Comparison of ENCODE assay signal across 8 cellular contexts in the genomic region with DNA sequence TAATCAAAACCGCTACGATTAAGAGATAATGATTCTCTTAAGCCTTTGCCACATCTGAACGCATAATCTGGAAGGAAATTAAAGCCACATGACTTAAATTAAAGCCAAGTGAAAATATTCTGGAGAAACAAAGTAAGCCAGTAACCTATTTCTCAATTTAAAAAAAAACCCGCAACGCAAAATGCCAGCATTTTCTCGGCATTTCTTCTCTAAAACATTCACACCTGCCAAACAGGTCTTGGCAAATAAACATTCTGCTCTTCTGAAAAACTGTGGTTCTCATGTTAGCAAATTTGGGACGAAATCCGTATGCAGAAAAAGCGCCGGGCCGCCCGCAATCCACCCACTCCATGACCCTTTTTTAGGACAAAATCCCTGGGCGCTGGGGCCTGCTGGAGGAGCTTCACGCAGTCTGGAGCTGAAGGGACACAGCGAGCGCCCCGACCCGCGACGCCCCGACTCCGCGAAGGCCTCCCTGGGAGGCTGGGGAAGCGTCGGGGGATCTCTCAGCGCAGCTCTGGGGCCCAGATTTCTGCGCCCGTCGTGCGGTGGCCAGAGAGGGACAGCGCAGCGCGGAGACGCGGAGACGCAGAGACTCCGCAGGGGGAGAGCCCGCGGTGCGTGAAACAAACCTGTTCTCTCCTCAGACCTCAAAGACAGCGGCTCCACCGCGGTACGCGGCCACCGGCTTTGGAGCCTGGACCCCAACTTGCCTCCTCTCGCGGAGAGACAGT. TPM values are rescaled to one million over a fixed set of nuclear protein-coding genes. Genes with fewer than 3 reads are reported as not detected.
DNase-seq lines count a peak whose midpoint lies in the region; ATAC-seq and TF ChIP-seq lines count a peak whose summit lies in the region.

No MANE protein-coding gene starts in this region.

- no peak for DNase-seq in activated CD4-positive, CD25-positive, alpha-beta regulatory T cell (lab: John Stamatoyannopoulos, UW)
- no peak for DNase-seq in SK-N-MC (ENCODE audit: low read depth, low spot score)
- peak; percentile 33 for DNase-seq in fibroblast of the aortic adventitia (ENCODE audit: low read depth)
- DNase-seq in ovary: no peak
- DNase-seq in NCI-H510A treated with DMSO at 0.1 percent for 48 hours (lab: John Stamatoyannopoulos, UW): no peak
- no peak for DNase-seq in Ammon's horn (ENCODE audit: low spot score)

- peak overlapping the region; percentile 64 for H3K27ac ChIP-seq in SK-N-MC
- peak overlapping the region; percentile 78 to 88 for H3K27ac ChIP-seq in ovary

- peak; percentile 32 to 39 for ATAC-seq in activated CD4-positive, CD25-positive, alpha-beta regulatory T cell treated with anti-CD3 and anti-CD28 coated beads, Interleukin-2, amount 50 U/mL, for 24 hours
- ATAC-seq in HG02884 (IDR thresholded peaks at IDR 0.05; ENCODE audit: unreplicated experiment): peak; percentile 44

- H3K4me3 ChIP-seq in SK-N-MC (peak overlapping the region; percentile 90), fibroblast of the aortic adventitia (ENCODE audit: low read depth, low read length) (peak overlapping the region; percentile 91), ovary (peak overlapping the region; percentile 94)

- TF ChIP-seq CTCF in fibroblast of the aortic adventitia (IDR thresholded peaks at IDR 0.05; ENCODE audit: insufficient read depth, low read length) (no peak), ovary (IDR thresholded peaks at IDR 0.05) (no peak)

- TF ChIP-seq EP300 in ovary (IDR thresholded peaks at IDR 0.05): no peak

- H3K9me3 ChIP-seq in SK-N-MC (ENCODE audit: low read depth, low read length) (no peaks in the 10 kb centered on the region), ovary (no peaks in the 10 kb centered on the region)

- intact Hi-C loops in ovary (cut with DNase I): loop anchor here in 2 of 4 donors (2.0 kb wide), 1 partner anchor 28 kb away; the partner anchor contains the start of gene NR1D2 (in 2 of the 2)

- peak overlapping the region; percentile 85 for H3K9ac ChIP-seq in SK-N-MC (ENCODE audit: insufficient read length)

- TF ChIP-seq POLR2A in ovary (IDR thresholded peaks at IDR 0.05): no peak

- no peaks in the 10 kb centered on the region for H3K27me3 ChIP-seq in ovary

- H3K4me1 ChIP-seq in ovary (ENCODE audit: insufficient read depth): peaks cover 4% of the 10 kb centered on the region

- 1% methylated on average over 46 to 48 of the region's 48 CpGs for WGBS in ovary, 3 donors

- peaks cover 27% of the 10 kb centered on the region for H3K36me3 ChIP-seq in SK-N-MC (ENCODE audit: insufficient read depth, low read length)
- no peaks in the 10 kb centered on the region for H3K36me3 ChIP-seq in ovary

RNA-seq across cellular contexts. Expression of gene NKIRAS1, which starts 0.5 kb away (rescaled TPM):
- total RNA-seq in fibroblast of the aortic adventitia (ENCODE audit: low replicate concordance): 20.9 and 35.8 TPM in 2 replicates
- total RNA-seq in ovary: 10 to 100 TPM; 10.2 to 16.8 (median 13.4) TPM
- polyA plus RNA-seq in ovary: 10 to 100 TPM in 1 of 2 donors, 1 to 10 TPM in 1; 8.7 to 18.9 TPM

RNA-seq across cellular contexts. Expression of gene RPL15, which starts 0.6 kb away (rescaled TPM):
- total RNA-seq in fibroblast of the aortic adventitia (ENCODE audit: low replicate concordance) (529 and 2,953 TPM in 2 replicates), ovary (1,000 to 10,000 TPM; 3,013 to 4,925 (median 3,735) TPM)
- polyA plus RNA-seq in ovary: 1,000 to 10,000 TPM; 4,714 to 6,966 TPM

RNA-seq across cellular contexts. Expression of gene NR1D2, which starts 28.8 kb away (rescaled TPM):
- 53.0 and 77.3 TPM in 2 replicates for total RNA-seq in fibroblast of the aortic adventitia (ENCODE audit: low replicate concordance)
- 10 to 100 TPM; 29.9 to 74.3 (median 37.2) TPM for total RNA-seq in ovary
- 10 to 100 TPM; 26.9 to 33.3 TPM for polyA plus RNA-seq in ovary
